ENCODE assay signal across 1 cellular context in genomic region chr5:93572773-93573626, GRCh38.
TF ChIP-seq lines count a peak whose summit lies in the region.

No MANE protein-coding gene starts in this region.

TF ChIP-seq in endothelial cell of umbilical vein, 7 proteins besides CTCF, POLR2A, EP300 and RAD21 (continued from another document):
- TF ChIP-seq EZH2 (IDR thresholded peaks at IDR 0.05; ENCODE audit: borderline replicate concordance, low read depth, low read length, severe bottlenecking) = no peak
